ENCODE assay signal across 8 cellular contexts in genomic region chr18:61606759-61607158, GRCh38.
DNase-seq lines count a peak whose midpoint lies in the region; ATAC-seq and TF ChIP-seq lines count a peak whose summit lies in the region.

No MANE protein-coding gene starts in this region.

- H3K27ac Mint-ChIP-seq in nephron: peak overlapping the region; percentile 75 to 93 (median 92)

- TF ChIP-seq POLR2A in esophagus muscularis mucosa (IDR thresholded peaks at IDR 0.05; ENCODE audit: low read depth): no peak

- H3K4me1 ChIP-seq in Panc1 (ENCODE audit: control insufficient read depth, insufficient read depth, low read length) (no peaks in the 10 kb centered on the region), esophagus muscularis mucosa (peaks cover 8 to 19% (median 14%) of the 10 kb centered on the region in 4 donors)

- CTCF ChIA-PET in Panc1 (lab: Charles Lee): no interaction called here

- in situ Hi-C loops in Caki2 (cut with HindIII; ENCODE audit: low pct_unique_long_range_greater_than_20kb, low sequenced_read_pairs) (no loop called here), Panc1 (cut with HindIII; ENCODE audit: low pct_unique_long_range_greater_than_20kb, low sequenced_read_pairs) (no loop called here)

- peak; percentile 23 for DNase-seq in Caki2 (ENCODE audit: low read depth)
- peak; percentile 48 for DNase-seq in Panc1 (ENCODE audit: low read depth, low spot score)
- DNase-seq in esophagus muscularis mucosa (ENCODE audit: extremely low spot score): no peak
- DNase-seq in activated CD4-positive, CD25-positive, alpha-beta regulatory T cell (lab: John Stamatoyannopoulos, UW): no peak
- DNase-seq in NCI-H1436 (lab: John Stamatoyannopoulos, UW): no peak
- DNase-seq in germinal center (ENCODE audit: low spot score): no peak

- intact Hi-C loops in Panc1 (cut with micrococcal nuclease; ENCODE audit: unreplicated experiment): no loop called here
- intact Hi-C loops in esophagus muscularis mucosa (cut with DNase I): no loop called here

- H3K9me3 Mint-ChIP-seq in nephron: peaks cover 12% of the 10 kb centered on the region

- peak overlapping the region; percentile 61 to 68 (median 67) for H3K4me3 Mint-ChIP-seq in nephron

- POLR2A ChIA-PET in Panc1 (lab: Charles Lee): no interaction called here

- H3K4me3 ChIP-seq in Panc1 (ENCODE audit: low read depth in 2 of 2, low read length in 2 of 2) (peak overlapping the region in 1 of 2 experiments; percentile 48; a peak in 2 of 4 replicates), esophagus muscularis mucosa (peak overlapping the region; percentile 3 to 24 (median 15))

- WGBS in esophagus muscularis mucosa: 10% methylated on average over 5 of the region's 5 CpGs

- H3K27me3 ChIP-seq in Panc1 (ENCODE audit: control insufficient read depth, insufficient read depth, low read length) (no peaks in the 10 kb centered on the region), esophagus muscularis mucosa (peaks cover 0 to 13% (median 0%) of the 10 kb centered on the region in 4 donors)

- H3K36me3 Mint-ChIP-seq in nephron (ENCODE audit: low read depth): no peaks in the 10 kb centered on the region

- H3K9me3 ChIP-seq in Panc1 (ENCODE audit: control insufficient read depth, insufficient read depth, low read depth, low read length) (no peaks in the 10 kb centered on the region), esophagus muscularis mucosa (no peaks in the 10 kb centered on the region)

- no peak for TF ChIP-seq EP300 in esophagus muscularis mucosa (IDR thresholded peaks at IDR 0.05)

- ATAC-seq in Panc1 (peak; percentile 75; the same call in 1 of the 2 replicates), HG03565 (IDR thresholded peaks at IDR 0.05; ENCODE audit: unreplicated experiment) (no peak)

- H3K36me3 ChIP-seq in Panc1 (ENCODE audit: control insufficient read depth, insufficient read depth, low read length): no peaks in the 10 kb centered on the region
- no peaks in the 10 kb centered on the region for H3K36me3 ChIP-seq in esophagus muscularis mucosa

- no peak for TF ChIP-seq CTCF in Panc1 (IDR thresholded peaks at IDR 0.05)
- no peak for TF ChIP-seq CTCF in esophagus muscularis mucosa (IDR thresholded peaks at IDR 0.05)
- TF ChIP-seq CTCF in nephron (IDR thresholded peaks at IDR 0.05; ENCODE audit: unreplicated experiment in 3 of 3): no peak

- H3K4me1 Mint-ChIP-seq in nephron: peaks cover 36% of the 10 kb centered on the region

- H3K27ac ChIP-seq in Panc1 (ENCODE audit: low read length): no peak overlapping the region
- H3K27ac ChIP-seq in esophagus muscularis mucosa (replicated peaks in 1 of 4): peak overlapping the region in 2 of 4 donors; percentile 10 to 39

- peaks cover 14% of the 10 kb centered on the region for H3K27me3 Mint-ChIP-seq in nephron (ENCODE audit: low read depth)

- no TSS peak for BruUV-seq in Panc1 (replicated peaks; lab: Mats Ljungman, UMichigan)

Comparison
In these comparisons a context has a peak if more than half of its experiments do, and no peak if none do; other contexts are left out.
1. DNase-seq: peak in Caki2 (single experiment) and Panc1 (single experiment); none in esophagus muscularis mucosa (single experiment), activated CD4-positive, CD25-positive, alpha-beta regulatory T cell (0 of 4), NCI-H1436 (single experiment) and germinal center (single experiment).